ENCODE assay signal across 18 cellular contexts in the genomic region with DNA sequence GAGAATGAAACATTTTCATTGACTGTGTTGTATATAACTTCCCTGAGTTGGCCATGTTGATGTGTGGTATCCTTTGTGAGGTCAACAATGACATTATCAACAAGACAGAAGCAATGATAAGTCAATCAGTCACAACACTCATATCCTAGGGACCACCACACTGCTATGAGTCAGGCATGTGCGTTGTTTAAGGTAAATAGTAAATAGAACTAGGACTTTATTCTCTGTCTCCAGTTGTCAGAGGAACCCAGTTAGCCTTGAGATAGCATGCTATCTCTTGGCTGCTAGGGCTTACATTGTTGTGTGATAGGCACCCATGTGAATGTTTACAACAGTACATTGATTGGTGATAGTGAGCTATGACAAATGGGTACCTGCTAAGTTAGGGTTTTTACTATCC.
"Had no signal": no experiment of that assay in that cellular context is flagged by ENCODE, and none has a peak within 500 bp of the region (broad histone marks: within the 10 kb centered on the region; RNA-seq: fewer than 3 reads in every experiment).

No MANE protein-coding gene starts in this region.

- H3K4me3 Mint-ChIP-seq: activated CD4-positive, alpha-beta T cell treated with anti-CD3 and anti-CD28 coated beads, Interleukin-2, amount 10 ng/mL, durations not matched to agents 24 days and 14 days; activated T-helper 17 cell treated with anti-CD3 and anti-CD28 coated beads, Interleukin-2, amount 50 U/mL, for 72 hours; memory B cell; naive thymus-derived CD8-positive, alpha-beta T cell; WTC11 had no signal

- H3K4me3 ChIP-seq: ascending aorta, cardiac muscle cell, dorsolateral prefrontal cortex, esophagus muscularis mucosa, left ventricle myocardium inferior, transverse colon had no signal

- H3K27me3 Mint-ChIP-seq: activated CD4-positive, alpha-beta T cell treated with anti-CD3 and anti-CD28 coated beads, Interleukin-2, amount 10 ng/mL, durations not matched to agents 24 days and 14 days; activated T-helper 17 cell treated with anti-CD3 and anti-CD28 coated beads, Interleukin-2, amount 50 U/mL, for 72 hours; memory B cell; naive thymus-derived CD8-positive, alpha-beta T cell had no signal

- H3K27me3 ChIP-seq: ascending aorta, cardiac muscle cell, dorsolateral prefrontal cortex, esophagus muscularis mucosa, transverse colon had no signal

- H3K9me3 ChIP-seq: ascending aorta, esophagus muscularis mucosa, left ventricle myocardium inferior, SK-N-SH, transverse colon had no signal

- H3K9me3 Mint-ChIP-seq: activated T-helper 17 cell treated with anti-CD3 and anti-CD28 coated beads, Interleukin-2, amount 50 U/mL, for 72 hours; memory B cell; naive thymus-derived CD8-positive, alpha-beta T cell had no signal

- H3K27ac Mint-ChIP-seq: activated CD4-positive, alpha-beta T cell treated with anti-CD3 and anti-CD28 coated beads, Interleukin-2, amount 10 ng/mL, durations not matched to agents 24 days and 14 days; memory B cell; WTC11 had no signal

- DNase-seq: activated naive CD4-positive, alpha-beta T cell treated with Interleukin-2 at 50 U/mL for 16 hours; dorsolateral prefrontal cortex; hypothalamus; left ventricle myocardium inferior; naive thymus-derived CD8-positive, alpha-beta T cell; nucleus accumbens; posterior cingulate gyrus; SK-N-SH; stimulated activated CD4-positive, alpha-beta T cell treated with anti-CD3 and anti-CD28 coated beads, Interleukin-15, amount 100 ng/mL, for 24 hours; stimulated activated CD4-positive, alpha-beta T cell treated with anti-CD3 and anti-CD28 coated beads, Interleukin-4, amount 100 ng/mL, for 1 hour; transverse colon had no signal

- H3K27ac ChIP-seq: ascending aorta, cardiac muscle cell, dorsolateral prefrontal cortex, esophagus muscularis mucosa, left ventricle myocardium inferior, transverse colon had no signal

- ATAC-seq: WTC11 had no signal

- H3K36me3 ChIP-seq: ascending aorta, cardiac muscle cell, esophagus muscularis mucosa, left ventricle myocardium inferior, transverse colon had no signal
